10 cellular contexts compared by ENCODE assay signal in the genomic region with DNA sequence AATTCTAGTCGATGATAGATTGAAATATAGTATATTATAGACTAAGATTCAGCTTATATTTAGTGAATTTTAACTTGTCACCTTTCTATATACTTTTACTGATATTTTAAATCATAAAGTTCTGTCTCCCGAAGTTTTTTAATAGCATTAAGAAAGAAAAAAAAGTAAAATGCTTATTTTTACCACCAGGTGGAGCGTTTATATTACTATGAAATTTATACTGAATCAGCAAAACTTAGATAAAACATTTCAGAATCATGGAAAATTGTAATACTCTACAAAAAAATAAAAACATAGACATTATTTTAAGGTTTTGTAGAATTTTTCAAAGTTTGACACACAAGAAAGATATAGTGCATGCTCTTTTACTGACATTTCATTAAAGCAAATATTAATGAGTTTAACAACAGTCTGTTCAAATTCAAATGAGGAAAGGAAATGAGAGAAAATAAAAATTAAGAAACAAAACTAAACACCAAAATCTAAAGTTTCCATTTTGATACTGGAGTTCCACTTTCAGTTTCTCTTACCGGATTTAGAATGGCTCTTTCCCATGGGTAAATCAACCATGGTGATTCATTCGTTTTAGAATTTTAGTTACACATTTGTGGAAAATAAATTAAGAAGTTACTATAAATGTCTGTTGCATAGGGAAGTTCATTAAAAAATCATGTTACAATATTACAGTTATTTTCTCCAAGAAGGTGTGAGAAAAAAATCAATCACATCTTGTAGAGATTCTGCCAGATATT.
DNase-seq lines count a peak whose midpoint lies in the region; ATAC-seq and TF ChIP-seq lines count a peak whose summit lies in the region.
"Had no signal": no experiment of that assay in that cellular context is flagged by ENCODE, and none has a peak within 500 bp of the region (broad histone marks: within the 10 kb centered on the region; RNA-seq: fewer than 3 reads in every experiment).

No MANE protein-coding gene starts in this region.

- H3K36me3 Mint-ChIP-seq in activated B cell treated with CpG ODN at 0.5 μM for 24 hours (ENCODE audit: low read depth) = no peaks in the 10 kb centered on the region
- no peaks in the 10 kb centered on the region for H3K36me3 Mint-ChIP-seq in mesothelial cell of epicardium
- H3K36me3 Mint-ChIP-seq: activated CD8-positive, alpha-beta memory T cell treated with anti-CD3 and anti-CD28 coated beads, Interleukin-2, amount 10 ng/mL, durations not matched to agents 7 days and 5 days had no signal

- ATAC-seq in DND-41 (ENCODE audit: insufficient read depth, low read depth) (no peak), activated B cell treated with CpG ODN at 0.5 μM for 24 hours (ENCODE audit: low read depth) (no peak)
- ATAC-seq: activated CD8-positive, alpha-beta memory T cell treated with anti-CD3 and anti-CD28 coated beads, Interleukin-2, amount 10 ng/mL, durations not matched to agents 7 days and 5 days had no signal

- H3K27me3 ChIP-seq in DND-41 (ENCODE audit: insufficient read depth, low read length, poor library complexity) (no peaks in the 10 kb centered on the region), KMS-11 (ENCODE audit: insufficient read depth, low read depth) (no peaks in the 10 kb centered on the region)

- H3K4me1 Mint-ChIP-seq in activated B cell treated with CpG ODN at 0.5 μM for 24 hours (peaks cover 9% of the 10 kb centered on the region), mesothelial cell of epicardium (peaks cover 27% of the 10 kb centered on the region)

- no peaks in the 10 kb centered on the region for H3K9me3 Mint-ChIP-seq in activated B cell treated with CpG ODN at 0.5 μM for 24 hours
- no peaks in the 10 kb centered on the region for H3K9me3 Mint-ChIP-seq in mesothelial cell of epicardium

- H3K27ac ChIP-seq in DND-41 (ENCODE audit: low read length) (no peak overlapping the region), KMS-11 (no peak overlapping the region)

- H3K27me3 Mint-ChIP-seq in activated B cell treated with CpG ODN at 0.5 μM for 24 hours = no peaks in the 10 kb centered on the region
- H3K27me3 Mint-ChIP-seq in mesothelial cell of epicardium (ENCODE audit: low read depth) = peaks cover 2% of the 10 kb centered on the region
- H3K27me3 Mint-ChIP-seq: activated CD8-positive, alpha-beta memory T cell treated with anti-CD3 and anti-CD28 coated beads, Interleukin-2, amount 10 ng/mL, durations not matched to agents 7 days and 5 days had no signal

- POLR2A ChIA-PET in activated B cell treated with CpG ODN at 0.5 μM for 24 hours (lab: Charles Lee) = no interaction called here

- in situ Hi-C loops in G401 (cut with HindIII; ENCODE audit: low sequenced_read_pairs) = no loop called here

- H2AFZ ChIP-seq in DND-41 (ENCODE audit: low read depth, low read length) (no peak overlapping the region), KMS-11 (ENCODE audit: low read depth) (peak overlapping the region; percentile 58)

- CTCF ChIA-PET in activated B cell treated with CpG ODN at 0.5 μM for 24 hours (lab: Charles Lee) = no interaction called here

- H3K4me2 ChIP-seq in DND-41 (ENCODE audit: insufficient read depth, low read length) (no peak overlapping the region), KMS-11 (peak overlapping the region; percentile 47)

- H3K27ac Mint-ChIP-seq in activated B cell treated with CpG ODN at 0.5 μM for 24 hours (no peak overlapping the region), mesothelial cell of epicardium (no peak overlapping the region)
- H3K27ac Mint-ChIP-seq: activated CD8-positive, alpha-beta memory T cell treated with anti-CD3 and anti-CD28 coated beads, Interleukin-2, amount 10 ng/mL, durations not matched to agents 7 days and 5 days had no signal

- H4K20me1 ChIP-seq in DND-41 (ENCODE audit: insufficient read depth, low read length) = no peaks in the 10 kb centered on the region
- no peaks in the 10 kb centered on the region; the same call in 1 of the 2 replicates for H4K20me1 ChIP-seq in KMS-11 (ENCODE audit: insufficient read depth)

- intact Hi-C loops in activated B cell treated with CpG ODN at 0.5 μM for 24 hours (cut with micrococcal nuclease) = no loop called here

- peak overlapping the region; percentile 29 for H3K4me3 Mint-ChIP-seq in activated B cell treated with CpG ODN at 0.5 μM for 24 hours
- no peak overlapping the region for H3K4me3 Mint-ChIP-seq in mesothelial cell of epicardium
- H3K4me3 Mint-ChIP-seq: activated CD8-positive, alpha-beta memory T cell treated with anti-CD3 and anti-CD28 coated beads, Interleukin-2, amount 10 ng/mL, durations not matched to agents 7 days and 5 days had no signal

- H3K36me3 ChIP-seq in DND-41 (ENCODE audit: insufficient read depth, low read length) (no peaks in the 10 kb centered on the region), KMS-11 (ENCODE audit: insufficient read depth) (no peaks in the 10 kb centered on the region)

- H3K79me2 ChIP-seq in DND-41 (ENCODE audit: insufficient read depth, low read length) (no peaks in the 10 kb centered on the region), KMS-11 (ENCODE audit: insufficient read depth, low read depth) (no peaks in the 10 kb centered on the region)

- H3K9ac ChIP-seq in DND-41 (ENCODE audit: low read depth, low read length) = no peak overlapping the region
- no peak overlapping the region for H3K9ac ChIP-seq in KMS-11

- H3K9me3 ChIP-seq in DND-41 (ENCODE audit: insufficient read depth, low read length, severe bottlenecking) = no peaks in the 10 kb centered on the region

- H3K4me3 ChIP-seq in DND-41 (ENCODE audit: low read depth in 1 of 2, low read length in 2 of 2) (no peak overlapping the region), KMS-11 (IDR thresholded peaks at IDR 0.05; ENCODE audit: insufficient read depth, low read depth, low read length) (no peak overlapping the region)

- DNase-seq in DND-41 (no peak), activated B cell treated with CpG ODN at 0.5 μM for 24 hours (no peak), mesothelial cell of epicardium (ENCODE audit: low spot score in 2 of 2, unreplicated experiment in 2 of 2) (no peak), G401 (ENCODE audit: low spot score) (no peak), NCI-H187 (lab: John Stamatoyannopoulos, UW) (no peak), kidney glomerular epithelial cell (lab: John Stamatoyannopoulos, UW) (no peak)
- DNase-seq in activated naive CD4-positive, alpha-beta T cell (lab: John Stamatoyannopoulos, UW) = no peak
- DNase-seq: activated CD8-positive, alpha-beta memory T cell treated with anti-CD3 and anti-CD28 coated beads, Interleukin-2, amount 10 ng/mL, durations not matched to agents 7 days and 5 days; stimulated activated CD4-positive, alpha-beta T cell treated with anti-CD3 and anti-CD28 coated beads, Interleukin-15, amount 100 ng/mL, for 24 hours had no signal

- no peaks in the 10 kb centered on the region for H3K4me1 ChIP-seq in DND-41 (ENCODE audit: insufficient read depth, low read length)
- peaks cover 12% of the 10 kb centered on the region for H3K4me1 ChIP-seq in KMS-11 (ENCODE audit: low read depth, poor library complexity, severe bottlenecking)

- TF ChIP-seq CTCF in DND-41 (IDR thresholded peaks at IDR 0.05; ENCODE audit: borderline replicate concordance, extremely low read depth, low read length, poor library complexity, severe bottlenecking) = peak; percentile 27
- TF ChIP-seq CTCF in KMS-11 (conservative IDR thresholded peaks at IDR 0.05; ENCODE audit: low read depth, low read length) = peak; percentile 73
- TF ChIP-seq CTCF in activated B cell treated with CpG ODN at 0.5 μM for 24 hours (IDR thresholded peaks at IDR 0.05) = no peak
- TF ChIP-seq CTCF in mesothelial cell of epicardium (IDR thresholded peaks at IDR 0.05; ENCODE audit: unreplicated experiment) = peak; percentile 83
